8 cellular contexts compared by ENCODE assay signal in genomic region chr2:104378853-104379374, GRCh38.
A peak's percentile ranks its signal among the peaks of the same experiment; 100 is the strongest.
DNase-seq lines count a peak whose midpoint lies in the region; ATAC-seq and TF ChIP-seq lines count a peak whose summit lies in the region.

No MANE protein-coding gene starts in this region.

- peak; percentile 84 for ATAC-seq in HG03432 (IDR thresholded peaks at IDR 0.05; ENCODE audit: unreplicated experiment)
- ATAC-seq in omental fat pad (ENCODE audit: low FRiP score): no peak

- H3K4me1 ChIP-seq in OCI-LY3 (ENCODE audit: low read length): no peaks in the 10 kb centered on the region
- peaks cover 3% of the 10 kb centered on the region for H3K4me1 ChIP-seq in mesodermal cell (ENCODE audit: control insufficient read depth, insufficient read depth, low read length, poor library complexity, severe bottlenecking)
- no peaks in the 10 kb centered on the region for H3K4me1 ChIP-seq in urinary bladder (ENCODE audit: insufficient read depth)

- peak overlapping the region; percentile 84 for H2AFZ ChIP-seq in OCI-LY3 (ENCODE audit: low read depth, low read length)

- H3K9ac ChIP-seq in OCI-LY3 (ENCODE audit: low read length): peak overlapping the region; percentile 29; the same call in 1 of the 2 replicates

- no peaks in the 10 kb centered on the region for H3K79me2 ChIP-seq in OCI-LY3 (ENCODE audit: low read length)

- no peaks in the 10 kb centered on the region for H4K20me1 ChIP-seq in OCI-LY3 (ENCODE audit: insufficient read depth, low read length)

- H3K4me2 ChIP-seq in OCI-LY3 (ENCODE audit: low read length): peak overlapping the region; percentile 57

- H3K27ac ChIP-seq in OCI-LY3 (ENCODE audit: low read length): no peak overlapping the region
- H3K27ac ChIP-seq in cingulate gyrus (ENCODE audit: low read depth, low read length): peak overlapping the region; percentile 69
- peak overlapping the region; percentile 41 for H3K27ac ChIP-seq in mesodermal cell (ENCODE audit: low read depth, low read length, severe bottlenecking)
- no peak overlapping the region for H3K27ac ChIP-seq in urinary bladder (ENCODE audit: low read depth)

- H3K36me3 ChIP-seq in OCI-LY3 (replicated peaks; ENCODE audit: low read depth, low read length) (no peaks in the 10 kb centered on the region), mesodermal cell (ENCODE audit: control insufficient read depth, insufficient read depth, low read length) (no peaks in the 10 kb centered on the region), urinary bladder (ENCODE audit: insufficient read depth) (no peaks in the 10 kb centered on the region)

- H3K4me3 ChIP-seq in OCI-LY3 (ENCODE audit: low read length) (peak overlapping the region; percentile 66), mesodermal cell (ENCODE audit: extremely low read depth, insufficient read depth, low read length, poor library complexity, severe bottlenecking) (peak overlapping the region; percentile 24), urinary bladder (ENCODE audit: low read depth, low read length) (peak overlapping the region; percentile 21)

- no peaks in the 10 kb centered on the region for H3K27me3 ChIP-seq in OCI-LY3 (ENCODE audit: low read depth, low read length)

- DNase-seq in stimulated activated CD4-positive, alpha-beta T cell treated with anti-CD3 and anti-CD28 coated beads, Interleukin-12 subunit alpha, Interleukin-12 subunit beta, amount 100 ng/mL, for 24 hours (ENCODE audit: low read depth in 2 of 2): peak; percentile 1 to 5
- no peak for DNase-seq in stimulated activated CD4-positive, alpha-beta T cell treated with anti-CD3 and anti-CD28 coated beads, Interleukin-1b, Interleukin-23, amount 100 ng/mL, for 48 hours
- DNase-seq in omental fat pad (ENCODE audit: low spot score): no peak

- no peak for TF ChIP-seq CTCF in OCI-LY3 (IDR thresholded peaks at IDR 0.05; ENCODE audit: low read depth, low read length)
- no peak for TF ChIP-seq CTCF in omental fat pad (IDR thresholded peaks at IDR 0.05)

- no peaks in the 10 kb centered on the region for H3K9me3 ChIP-seq in OCI-LY3 (ENCODE audit: insufficient read depth, low read length)
- H3K9me3 ChIP-seq in mesodermal cell (ENCODE audit: control insufficient read depth, low read length): no peaks in the 10 kb centered on the region

- 40 to 58% methylated on average over 1 to 2 of the region's 3 CpGs for WGBS in mesodermal cell (ENCODE audit: insufficient coverage in 2 of 2), 2 experiments
- WGBS in urinary bladder: 4% methylated on average over 3 of the region's 3 CpGs

Comparison
In these comparisons a context has a peak if more than half of its experiments do, and no peak if none do; other contexts are left out.
1. DNase-seq: peak in stimulated activated CD4-positive, alpha-beta T cell treated with anti-CD3 and anti-CD28 coated beads, Interleukin-12 subunit alpha, Interleukin-12 subunit beta, amount 100 ng/mL, for 24 hours (2 of 2); none in stimulated activated CD4-positive, alpha-beta T cell treated with anti-CD3 and anti-CD28 coated beads, Interleukin-1b, Interleukin-23, amount 100 ng/mL, for 48 hours (single experiment) and omental fat pad (single experiment).
2. H3K27ac ChIP-seq: peak in cingulate gyrus (single experiment) and mesodermal cell (single experiment); none in OCI-LY3 (single experiment) and urinary bladder (single experiment).
3. Peak in every context shown above with its lines, with median percentiles within 50 percentile points of each other: H3K4me3 ChIP-seq.